In genomic region chr5:37738057-37738691, GRCh38 we compare ENCODE assay signal across 8 cellular contexts.
DNase-seq lines count a peak whose midpoint lies in the region; ATAC-seq and TF ChIP-seq lines count a peak whose summit lies in the region.

No MANE protein-coding gene starts in this region.

- peaks cover 11% of the 10 kb centered on the region; the same call in 1 of the 2 replicates for H3F3A ChIP-seq in PC-9 (ENCODE audit: insufficient read depth, low read depth)

- no peak overlapping the region for H3K4me3 Mint-ChIP-seq in CD4-positive, alpha-beta memory T cell

- no peak overlapping the region for H2AFZ ChIP-seq in PC-9

- H3K79me2 ChIP-seq in PC-9 (ENCODE audit: low read depth), result no peaks in the 10 kb centered on the region

- TF ChIP-seq POLR2A in transverse colon (IDR thresholded peaks at IDR 0.05), result no peak

- TF ChIP-seq EP300 in transverse colon (IDR thresholded peaks at IDR 0.05; ENCODE audit: low read depth), result no peak

- in situ Hi-C loops in transverse colon (cut with MboI; ENCODE audit: low pct_ligation_motif_present in 1 of 4, low pct_unique_long_range_greater_than_20kb in 1 of 4, low sequenced_read_pairs in 3 of 4), result no loop called here

- H3K27me3 ChIP-seq in CD4-positive, alpha-beta memory T cell (ENCODE audit: insufficient read depth, low read length), result no peaks in the 10 kb centered on the region
- H3K27me3 ChIP-seq in PC-9 (ENCODE audit: insufficient read depth, low read depth) (no peaks in the 10 kb centered on the region), transverse colon (no peaks in the 10 kb centered on the region)

- POLR2A ChIA-PET in CD4-positive, alpha-beta memory T cell (lab: Charles Lee; ENCODE audit: partially characterized antibody), result interaction anchor here (0.9 kb wide), 1 partner anchor 25 kb away, joined by 3 read pairs; no protein-coding TSS in a partner anchor
- POLR2A ChIA-PET in PC-9 (lab: Charles Lee; ENCODE audit: unreplicated experiment), result interaction anchor here (0.6 kb wide), 3 partner anchors 147 to 1638 kb away, joined by 4 to 6 read pairs (median 5); no protein-coding TSS in a partner anchor

- H3K9me3 Mint-ChIP-seq in CD4-positive, alpha-beta memory T cell, result no peaks in the 10 kb centered on the region

- H3K9me3 ChIP-seq in CD4-positive, alpha-beta memory T cell (ENCODE audit: control insufficient read depth in 1 of 2, low read length in 2 of 2), result no peaks in the 10 kb centered on the region
- H3K9me3 ChIP-seq in PC-9 (ENCODE audit: insufficient read depth, low read depth), result no peaks in the 10 kb centered on the region
- H3K9me3 ChIP-seq in transverse colon, result no peaks in the 10 kb centered on the region

- no peak for TF ChIP-seq CTCF in PC-9 (conservative IDR thresholded peaks at IDR 0.05)
- no peak for TF ChIP-seq CTCF in epithelial cell of proximal tubule (conservative IDR thresholded peaks at IDR 0.05; ENCODE audit: low read depth, low read length)
- TF ChIP-seq CTCF in transverse colon (IDR thresholded peaks at IDR 0.05), result no peak

- H3K27me3 Mint-ChIP-seq in CD4-positive, alpha-beta memory T cell, result no peaks in the 10 kb centered on the region

- peaks cover 12% of the 10 kb centered on the region; the same call in 1 of the 2 replicates for H4K20me1 ChIP-seq in PC-9 (ENCODE audit: insufficient read depth)

- DNase-seq in CD4-positive, alpha-beta memory T cell, result peak in 4 of 5 donors; percentile 33 to 36 (median 33)
- DNase-seq in PC-9 (peak; percentile 58 to 89), epithelial cell of proximal tubule (ENCODE audit: low read depth) (peak; percentile 80), DMS114 treated with DMSO at 0.1 percent for 48 hours (lab: John Stamatoyannopoulos, UW; ENCODE audit: unreplicated experiment) (no peak), transverse colon (no peak)
- DNase-seq in stimulated activated naive CD8-positive, alpha-beta T cell treated with anti-CD3 and anti-CD28 coated beads, Interleukin-15, Interleukin-2, amounts not matched to agents 100 U/mL and 50 U/mL, for 24 hours, result no peak

- peaks cover 50 to 66% of the 10 kb centered on the region in 2 donors for H3K36me3 Mint-ChIP-seq in CD4-positive, alpha-beta memory T cell

- no peaks in the 10 kb centered on the region for H3K36me3 ChIP-seq in CD4-positive, alpha-beta memory T cell (ENCODE audit: insufficient read depth, low read length)
- 0 out of 2 replicates have a peak, but pooled peaks cover 4% of the 10 kb centered on the region for H3K36me3 ChIP-seq in PC-9 (ENCODE audit: low read depth)
- no peaks in the 10 kb centered on the region for H3K36me3 ChIP-seq in transverse colon

- WGBS in transverse colon (ENCODE audit: low coverage in 1 of 2), 2 donors, result 53 to 83% methylated on average over 2 to 4 of the region's 4 CpGs

- peak overlapping the region; percentile 45 for H3K4me2 ChIP-seq in PC-9

- H3K27ac ChIP-seq in CD4-positive, alpha-beta memory T cell (ENCODE audit: low read depth, low read length), result no peak overlapping the region
- H3K27ac ChIP-seq in PC-9 (peak overlapping the region; percentile 13), transverse colon (peak overlapping the region in 2 of 4 donors; percentile 27 to 37)

- ATAC-seq in GM19351 (IDR thresholded peaks at IDR 0.05; ENCODE audit: unreplicated experiment) (peak; percentile 97), HG03378 (IDR thresholded peaks at IDR 0.05; ENCODE audit: unreplicated experiment) (peak; percentile 91)
- peak; percentile 70 for ATAC-seq in stimulated activated naive CD8-positive, alpha-beta T cell treated with anti-CD3 and anti-CD28 coated beads, Interleukin-15, Interleukin-2, amounts not matched to agents 100 U/mL and 50 U/mL, for 24 hours

- peaks cover 6% of the 10 kb centered on the region for H3K4me1 ChIP-seq in CD4-positive, alpha-beta memory T cell (ENCODE audit: insufficient read depth, low read length)
- H3K4me1 ChIP-seq in PC-9 (replicated peaks; ENCODE audit: insufficient read depth), result peaks cover 27% of the 10 kb centered on the region
- peaks cover 0 to 17% (median 4%) of the 10 kb centered on the region in 4 donors for H3K4me1 ChIP-seq in transverse colon

- H3K9me2 ChIP-seq in PC-9 (ENCODE audit: insufficient read depth), result no peaks in the 10 kb centered on the region

- CTCF ChIA-PET in CD4-positive, alpha-beta memory T cell (lab: Charles Lee; ENCODE audit: partially characterized antibody), result no interaction called here
- CTCF ChIA-PET in PC-9 (lab: Charles Lee), result interaction anchor here (1.0 kb wide), 1 partner anchor 15 kb away, joined by 4 read pairs; no protein-coding TSS in a partner anchor

- peak overlapping the region in 1 of 7 donors; percentile 44 for H3K27ac Mint-ChIP-seq in CD4-positive, alpha-beta memory T cell

- BruUV-seq in PC-9 (replicated peaks; lab: Mats Ljungman, UMichigan), result no TSS peak

- peaks cover 8 to 22% (median 16%) of the 10 kb centered on the region in 4 donors for H3K4me1 Mint-ChIP-seq in CD4-positive, alpha-beta memory T cell

- no peak overlapping the region for H3K4me3 ChIP-seq in CD4-positive, alpha-beta memory T cell (ENCODE audit: low read length in 2 of 2)
- no peak overlapping the region for H3K4me3 ChIP-seq in PC-9
- no peak overlapping the region for H3K4me3 ChIP-seq in epithelial cell of proximal tubule (ENCODE audit: low read depth, low read length)
- no peak overlapping the region for H3K4me3 ChIP-seq in transverse colon

- intact Hi-C loops in CD4-positive, alpha-beta memory T cell (cut with micrococcal nuclease), result no loop called here
- intact Hi-C loops in PC-9 (cut with micrococcal nuclease; ENCODE audit: unreplicated experiment), result loop anchor here (2.0 kb wide), 1 partner anchor 69 kb away; no protein-coding TSS in a partner anchor
- intact Hi-C loops in transverse colon (cut with DNase I; ENCODE audit: low total_unique reads), result no loop called here

Comparison
In these comparisons a context has a peak if more than half of its experiments do, and no peak if none do; other contexts are left out.
1. DNase-seq: peak in CD4-positive, alpha-beta memory T cell (4 of 5), PC-9 (2 of 2) and epithelial cell of proximal tubule (single experiment); none in stimulated activated naive CD8-positive, alpha-beta T cell treated with anti-CD3 and anti-CD28 coated beads, Interleukin-15, Interleukin-2, amounts not matched to agents 100 U/mL and 50 U/mL, for 24 hours (single experiment), DMS114 treated with DMSO at 0.1 percent for 48 hours (single experiment) and transverse colon (single experiment).
2. Peak in every context shown above with its lines, with median percentiles within 50 percentile points of each other: ATAC-seq.